Comparison of ENCODE assay signal across 14 cellular contexts in the genomic region with DNA sequence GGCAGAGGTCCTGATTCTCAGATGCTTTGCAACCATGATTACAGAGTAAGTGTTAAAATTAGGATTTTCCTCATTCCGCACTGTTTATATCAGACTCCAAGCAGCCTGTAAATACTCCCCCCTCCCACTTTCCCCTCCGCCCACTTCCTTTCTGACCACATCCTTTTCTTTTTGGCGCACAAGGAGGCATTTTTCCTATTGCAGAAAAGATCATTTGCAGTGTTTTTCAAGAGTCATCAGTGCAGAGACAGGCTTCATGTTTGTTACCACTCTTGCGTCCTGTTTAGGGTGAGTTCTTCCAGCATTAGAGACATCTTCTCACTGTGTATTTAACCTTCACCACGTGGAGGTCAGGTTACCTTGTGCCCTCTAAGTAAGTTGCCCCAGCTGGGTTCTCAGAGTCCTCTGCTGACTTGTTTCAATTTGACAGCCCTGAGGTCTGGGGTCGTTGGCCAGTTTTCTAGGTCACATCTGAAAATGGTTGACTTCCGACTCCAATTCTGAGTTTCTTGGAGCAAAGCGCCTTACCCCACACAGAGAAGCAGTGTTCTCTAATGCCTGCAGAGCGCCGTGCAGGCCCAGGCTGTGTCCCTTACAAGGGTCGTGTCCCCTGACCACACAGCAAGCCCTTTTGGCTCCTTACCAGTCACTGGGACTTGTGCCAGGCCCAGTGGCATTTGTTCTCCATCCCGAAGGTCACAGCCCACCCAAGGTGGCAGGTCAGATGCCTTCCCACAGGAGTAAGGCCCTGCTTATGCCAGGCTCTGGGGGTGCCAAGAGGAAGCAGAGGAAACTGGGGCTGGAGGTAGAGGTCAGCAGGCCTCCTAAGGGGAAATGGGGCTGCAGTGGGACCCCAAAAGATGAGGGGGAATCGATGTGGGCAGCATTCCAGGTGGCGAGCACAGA.
DNase-seq lines count a peak whose midpoint lies in the region; ATAC-seq, FAIRE-seq and TF ChIP-seq lines count a peak whose summit lies in the region.
"Had no signal": no experiment of that assay in that cellular context is flagged by ENCODE, and none has a peak within 500 bp of the region (broad histone marks: within the 10 kb centered on the region; RNA-seq: fewer than 3 reads in every experiment).

No MANE protein-coding gene starts in this region.

- TF ChIP-seq CTCF in Loucy (conservative IDR thresholded peaks at IDR 0.05; ENCODE audit: low read length) (no peak), GM12878 (IDR thresholded peaks at IDR 0.05 in 2 of 3, conservative IDR thresholded peaks at IDR 0.05 in 1 of 3; ENCODE audit: control insufficient read depth in 2 of 3, extremely low read depth in 1 of 3, insufficient read depth in 1 of 3, low read depth in 3 of 3, low read length in 3 of 3) (no peak), spleen (IDR thresholded peaks at IDR 0.05 in 8 of 11, conservative IDR thresholded peaks at IDR 0.05 in 3 of 11) (no peak)

- WGBS in GM12878 (ENCODE audit: insufficient coverage, insufficient replicate concordance, low lambda C conversion rate, missing lambda C conversion rate) = 55% methylated on average over 14 of the region's 14 CpGs
- WGBS in spleen, 5 donors = 44 to 51% (median 49%) methylated on average over 12 to 14 of the region's 14 CpGs

- peak; percentile 29 for DNase-seq in activated naive CD4-positive, alpha-beta T cell treated with anti-CD3 and anti-CD28 coated beads, Interleukin-2, amount 10 ng/mL, durations not matched to agents 7 days and 5 days
- DNase-seq in activated naive CD4-positive, alpha-beta T cell treated with Interleukin-2 at 50 U/mL for 16 hours = no peak
- DNase-seq in GM12878 (ENCODE audit: low read depth, low spot score) (no peak), spleen (no peak), NCI-H82 treated with DMSO at 0.1 percent for 48 hours (lab: John Stamatoyannopoulos, UW; ENCODE audit: unreplicated experiment) (no peak), NCI-H1930 (lab: John Stamatoyannopoulos, UW) (no peak)
- no peak for DNase-seq in stimulated activated CD4-positive, alpha-beta T cell treated with anti-CD3 and anti-CD28 coated beads, Interleukin-4, amount 100 ng/mL, for 1 hour
- DNase-seq: ACHN, activated gamma-delta T cell, DMS 273 treated with DMSO at 0.1 percent for 48 hours, erythroblast, NCI-H2171 treated with DMSO at 0.1 percent for 48 hours, nucleus accumbens had no signal

- H3K36me3 Mint-ChIP-seq in activated naive CD4-positive, alpha-beta T cell treated with anti-CD3 and anti-CD28 coated beads, Interleukin-2, amount 10 ng/mL, durations not matched to agents 7 days and 5 days = no peaks in the 10 kb centered on the region

- H3K27me3 Mint-ChIP-seq in activated naive CD4-positive, alpha-beta T cell treated with anti-CD3 and anti-CD28 coated beads, Interleukin-2, amount 10 ng/mL, durations not matched to agents 7 days and 5 days = no peaks in the 10 kb centered on the region

- H3K4me2 ChIP-seq in Loucy (ENCODE audit: low read depth, low read length, poor library complexity, severe bottlenecking) (peak overlapping the region; percentile 40), GM12878 (ENCODE audit: control insufficient read depth, insufficient read depth) (no peak overlapping the region)

- H4K20me1 ChIP-seq in Loucy (ENCODE audit: insufficient read depth, low read length, poor library complexity, severe bottlenecking) (no peaks in the 10 kb centered on the region), GM12878 (ENCODE audit: control insufficient read depth, insufficient read depth) (no peaks in the 10 kb centered on the region)

- RAD21 ChIA-PET in GM12878 (lab: Charles Lee; ENCODE audit: unreplicated experiment) = interaction anchor here (1.0 to 1.1 kb wide), 2 partner anchors 83 to 89 kb away, joined by 4 to 5 read pairs; no protein-coding TSS in a partner anchor

- H3K4me3 ChIP-seq in Loucy (ENCODE audit: low read length, poor library complexity, severe bottlenecking) (peak overlapping the region; percentile 27), GM12878 (no peak overlapping the region), spleen (no peak overlapping the region)

- no peak for ATAC-seq in GM12878

- intact Hi-C loops in GM12878 (cut with micrococcal nuclease; ENCODE audit: unreplicated experiment) = loop anchor here (5.0 kb wide), 1 partner anchor 204 kb away; no protein-coding TSS in a partner anchor
- intact Hi-C loops in spleen (cut with DNase I; ENCODE audit: low total_unique reads) = no loop called here

- H3K27ac Mint-ChIP-seq in activated naive CD4-positive, alpha-beta T cell treated with anti-CD3 and anti-CD28 coated beads, Interleukin-2, amount 10 ng/mL, durations not matched to agents 7 days and 5 days = peak overlapping the region; percentile 77

- H3K4me1 ChIP-seq in Loucy (ENCODE audit: insufficient read depth, low read length, poor library complexity, severe bottlenecking) = no peaks in the 10 kb centered on the region
- peaks cover 9% of the 10 kb centered on the region; the same call in 1 of the 2 replicates for H3K4me1 ChIP-seq in GM12878 (ENCODE audit: control insufficient read depth, insufficient read depth, low read length)
- H3K4me1 ChIP-seq in spleen = peaks cover 0 to 13% (median 8%) of the 10 kb centered on the region in 6 donors

- H2AFZ ChIP-seq in Loucy (ENCODE audit: low read length) = 0 out of 2 replicates have a peak overlapping the region, but pooled peaks have one; percentile 41
- H2AFZ ChIP-seq in GM12878 (ENCODE audit: control insufficient read depth, low read depth, low read length) = no peak overlapping the region

- no peaks in the 10 kb centered on the region for H3F3A ChIP-seq in Loucy (ENCODE audit: low read depth)

- no peaks in the 10 kb centered on the region for H3K9me2 ChIP-seq in Loucy (replicated peaks; ENCODE audit: low read depth, low read length)

- H3K9me3 Mint-ChIP-seq in activated naive CD4-positive, alpha-beta T cell treated with anti-CD3 and anti-CD28 coated beads, Interleukin-2, amount 10 ng/mL, durations not matched to agents 7 days and 5 days = no peaks in the 10 kb centered on the region

- H3K79me2 ChIP-seq in Loucy (ENCODE audit: insufficient read depth, low read length) (no peaks in the 10 kb centered on the region), GM12878 (ENCODE audit: control insufficient read depth, insufficient read depth, low read length) (no peaks in the 10 kb centered on the region)

- CTCF ChIA-PET in activated naive CD4-positive, alpha-beta T cell treated with anti-CD3 and anti-CD28 coated beads, Interleukin-2, amount 10 ng/mL, durations not matched to agents 7 days and 5 days (lab: Charles Lee) = interaction anchor here (0.6 kb wide), 1 partner anchor 150 kb away, joined by 3 read pairs; no protein-coding TSS in a partner anchor
- CTCF ChIA-PET in GM12878 (lab: Yijun Ruan, JAX) = no interaction called here

- H3K9me3 ChIP-seq in Loucy (ENCODE audit: insufficient read depth, low read depth, low read length) (no peaks in the 10 kb centered on the region), GM12878 (replicated peaks; ENCODE audit: control insufficient read depth, insufficient read depth, low read length) (no peaks in the 10 kb centered on the region; the same call in 2 of the 3 replicates), spleen (no peaks in the 10 kb centered on the region)

- POLR2A ChIA-PET in GM12878 (lab: Charles Lee) = interaction anchor here (0.6 kb wide), 1 partner anchor 1852 kb away, joined by 3 read pairs; no protein-coding TSS in a partner anchor

- H3K9ac ChIP-seq in Loucy (ENCODE audit: low read depth, low read length, poor library complexity, severe bottlenecking) (no peak overlapping the region), GM12878 (ENCODE audit: control insufficient read depth, insufficient read depth, low read length) (no peak overlapping the region)

- H3K27ac ChIP-seq in GM12878 (ENCODE audit: control insufficient read depth, insufficient read depth) (no peak overlapping the region), spleen (peak overlapping the region in 5 of 8 donors; percentile 7 to 48 (median 23))

- BruUV-seq in GM12878 (replicated peaks; lab: Mats Ljungman, UMichigan) = no TSS peak

- in situ Hi-C loops in GM12878 (cut with MboI) = no loop called here

- TF ChIP-seq POLR2A in GM12878 (IDR thresholded peaks at IDR 0.05; ENCODE audit: low read depth, low read length) (no peak), spleen (IDR thresholded peaks at IDR 0.05) (no peak)

- TF ChIP-seq RAD21 in GM12878 (IDR thresholded peaks at IDR 0.05; ENCODE audit: insufficient read depth, low read depth, low read length) = no peak

- FAIRE-seq in GM12878 (lab: Jason Lieb, UNC) = no peak

- TF ChIP-seq EP300 in GM12878 (IDR thresholded peaks at IDR 0.05; ENCODE audit: borderline replicate concordance in 1 of 2, control insufficient read depth in 1 of 2, low read depth in 2 of 2, low read length in 2 of 2) = no peak

- SMC1A ChIA-PET in GM12878 (lab: Charles Lee; ENCODE audit: uncharacterized antibody, unreplicated experiment) = interaction anchor here (1.2 kb wide), 1 partner anchor 12 kb away, joined by 3 read pairs; no protein-coding TSS in a partner anchor

- H3K27me3 ChIP-seq in Loucy (ENCODE audit: insufficient read depth, low read length, poor library complexity, severe bottlenecking) (no peaks in the 10 kb centered on the region), GM12878 (replicated peaks in 1 of 2; ENCODE audit: control insufficient read depth in 2 of 2, insufficient read depth in 2 of 2, low read length in 1 of 2) (no peaks in the 10 kb centered on the region), spleen (replicated peaks in 1 of 7) (no peaks in the 10 kb centered on the region)

- peak overlapping the region; percentile 22 for H3K4me3 Mint-ChIP-seq in activated naive CD4-positive, alpha-beta T cell treated with anti-CD3 and anti-CD28 coated beads, Interleukin-2, amount 10 ng/mL, durations not matched to agents 7 days and 5 days

- H3K36me3 ChIP-seq in Loucy (ENCODE audit: insufficient read depth, low read length) (no peaks in the 10 kb centered on the region), GM12878 (ENCODE audit: control insufficient read depth in 2 of 2, insufficient read depth in 2 of 2, low read length in 1 of 2) (no peaks in the 10 kb centered on the region), spleen (no peaks in the 10 kb centered on the region)

- H3K4me1 Mint-ChIP-seq in activated naive CD4-positive, alpha-beta T cell treated with anti-CD3 and anti-CD28 coated beads, Interleukin-2, amount 10 ng/mL, durations not matched to agents 7 days and 5 days = peaks cover 45% of the 10 kb centered on the region

TF ChIP-seq in GM12878, 131 proteins besides CTCF, POLR2A, EP300 and RAD21 (continues in another document):
- peak in 1 of 2 experiments; percentile 12; a peak in 1 of 3 replicates for TF ChIP-seq EGR1 (IDR thresholded peaks at IDR 0.05; ENCODE audit: borderline replicate concordance in 1 of 2, low read depth in 2 of 2, low read length in 2 of 2)
